10 cellular contexts compared by ENCODE assay signal in the genomic region with DNA sequence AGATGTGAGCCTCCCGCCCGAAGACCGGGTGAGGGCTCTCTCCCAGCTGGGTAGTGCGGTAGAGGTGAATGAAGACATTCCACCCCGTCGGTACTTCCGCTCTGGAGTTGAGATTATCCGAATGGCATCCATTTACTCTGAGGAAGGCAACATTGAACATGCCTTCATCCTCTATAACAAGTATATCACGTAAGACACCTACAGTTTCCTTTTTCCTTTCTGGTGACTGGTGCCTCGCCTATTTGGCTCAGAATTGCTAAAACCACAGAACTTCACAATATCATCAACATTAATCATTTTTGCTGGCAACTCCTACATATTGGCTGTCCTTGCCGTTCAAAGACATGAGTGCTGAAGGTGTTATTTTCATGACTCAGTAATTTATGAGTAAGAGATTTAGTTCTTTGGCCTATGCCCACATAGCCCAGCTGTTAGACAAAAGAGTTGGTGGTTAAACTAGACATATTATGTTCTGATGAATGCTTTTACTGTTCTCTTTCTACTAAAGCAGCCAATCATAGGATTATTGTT. TPM values are rescaled to one million over a fixed set of nuclear protein-coding genes. Genes with fewer than 3 reads are reported as not detected.
DNase-seq lines count a peak whose midpoint lies in the region; ATAC-seq, FAIRE-seq and TF ChIP-seq lines count a peak whose summit lies in the region.
"Had no signal": no experiment of that assay in that cellular context is flagged by ENCODE, and none has a peak within 500 bp of the region (broad histone marks: within the 10 kb centered on the region; RNA-seq: fewer than 3 reads in every experiment).

No MANE protein-coding gene starts in this region.

- intact Hi-C loops in esophagus muscularis mucosa (cut with DNase I): no loop called here

- FAIRE-seq in H54 (lab: Jason Lieb, UNC): peak; percentile 93

- ATAC-seq in GM18502 (IDR thresholded peaks at IDR 0.05; ENCODE audit: poor library complexity, unreplicated experiment): no peak
- ATAC-seq in HG02571 (IDR thresholded peaks at IDR 0.05; ENCODE audit: unreplicated experiment): no peak
- ATAC-seq in HG03354 (IDR thresholded peaks at IDR 0.05; ENCODE audit: poor library complexity, severe bottlenecking, unreplicated experiment): no peak
- ATAC-seq: Panc1 had no signal

- TF ChIP-seq POLR2A in H54 (IDR thresholded peaks at IDR 0.05; ENCODE audit: low read depth, low read length) (no peak), esophagus muscularis mucosa (IDR thresholded peaks at IDR 0.05; ENCODE audit: low read depth) (no peak)

- POLR2A ChIA-PET in activated CD4-positive, alpha-beta T cell treated with anti-CD3 and anti-CD28 coated beads, Interleukin-2, amount 10 ng/mL, durations not matched to agents 7 days and 5 days (lab: Charles Lee): no interaction called here

- no peaks in the 10 kb centered on the region for H3K27me3 ChIP-seq in esophagus muscularis mucosa
- H3K27me3 ChIP-seq: heart left ventricle had no signal

- peaks cover 42% of the 10 kb centered on the region for H3K4me1 Mint-ChIP-seq in activated CD4-positive, alpha-beta T cell treated with anti-CD3 and anti-CD28 coated beads, Interleukin-2, amount 10 ng/mL, durations not matched to agents 7 days and 5 days

- peaks cover 0 to 33% (median 12%) of the 10 kb centered on the region in 4 donors for H3K36me3 ChIP-seq in esophagus muscularis mucosa

- no peak for TF ChIP-seq CTCF in esophagus muscularis mucosa (IDR thresholded peaks at IDR 0.05)

- H3K9me3 ChIP-seq in esophagus muscularis mucosa: no peaks in the 10 kb centered on the region
- H3K9me3 ChIP-seq: heart left ventricle had no signal

- peak overlapping the region; percentile 96 for H3K4me3 Mint-ChIP-seq in activated CD4-positive, alpha-beta T cell treated with anti-CD3 and anti-CD28 coated beads, Interleukin-2, amount 10 ng/mL, durations not matched to agents 7 days and 5 days

- H3K9me3 Mint-ChIP-seq in activated CD4-positive, alpha-beta T cell treated with anti-CD3 and anti-CD28 coated beads, Interleukin-2, amount 10 ng/mL, durations not matched to agents 7 days and 5 days: peaks cover 6% of the 10 kb centered on the region

- DNase-seq in H54 (ENCODE audit: insufficient read length, low spot score) (peak; percentile 41), esophagus muscularis mucosa (ENCODE audit: extremely low spot score) (no peak), DMS153 (lab: John Stamatoyannopoulos, UW) (no peak)
- DNase-seq in activated CD4-positive, alpha-beta T cell treated with anti-CD3 and anti-CD28 coated beads, Interleukin-2, amount 10 ng/mL, durations not matched to agents 7 days and 5 days: no peak
- peak; percentile 17 to 33 for DNase-seq in stimulated activated CD4-positive, alpha-beta T cell treated with anti-CD3 and anti-CD28 coated beads, Interleukin-15, amount 100 ng/mL, for 48 hours (ENCODE audit: low read depth in 2 of 2)
- DNase-seq: heart left ventricle had no signal

- no peak for TF ChIP-seq EP300 in esophagus muscularis mucosa (IDR thresholded peaks at IDR 0.05)

- H3K27ac Mint-ChIP-seq in activated CD4-positive, alpha-beta T cell treated with anti-CD3 and anti-CD28 coated beads, Interleukin-2, amount 10 ng/mL, durations not matched to agents 7 days and 5 days: peak overlapping the region; percentile 32

- peaks cover 9 to 60% (median 54%) of the 10 kb centered on the region in 4 donors for H3K4me1 ChIP-seq in esophagus muscularis mucosa

- peak overlapping the region; percentile 93 to 98 (median 96) for H3K27ac ChIP-seq in esophagus muscularis mucosa (replicated peaks in 1 of 4)

- peaks cover 34% of the 10 kb centered on the region for H3K36me3 Mint-ChIP-seq in activated CD4-positive, alpha-beta T cell treated with anti-CD3 and anti-CD28 coated beads, Interleukin-2, amount 10 ng/mL, durations not matched to agents 7 days and 5 days (ENCODE audit: low read depth)

- 75% methylated on average over 11 of the region's 11 CpGs for WGBS in esophagus muscularis mucosa

- no peaks in the 10 kb centered on the region for H3K27me3 Mint-ChIP-seq in activated CD4-positive, alpha-beta T cell treated with anti-CD3 and anti-CD28 coated beads, Interleukin-2, amount 10 ng/mL, durations not matched to agents 7 days and 5 days

- CTCF ChIA-PET in activated CD4-positive, alpha-beta T cell treated with anti-CD3 and anti-CD28 coated beads, Interleukin-2, amount 10 ng/mL, durations not matched to agents 7 days and 5 days (lab: Charles Lee): interaction anchor here (1.0 kb wide), 1 partner anchor 10 kb away, joined by 3 read pairs; no protein-coding TSS in a partner anchor

- H3K4me3 ChIP-seq in esophagus muscularis mucosa: no peak overlapping the region
- H3K4me3 ChIP-seq: heart left ventricle had no signal

RNA-seq across cellular contexts. Expression of a gene that starts 2.2 kb away (rescaled TPM):
- 10 to 100 TPM; 37.2 to 38.4 TPM for total RNA-seq in activated CD4-positive, alpha-beta T cell treated with anti-CD3 and anti-CD28 coated beads, Interleukin-2, amount 10 ng/mL, durations not matched to agents 7 days and 5 days
- total RNA-seq in esophagus muscularis mucosa: 10 to 100 TPM; 32.3 to 73.8 (median 34.1) TPM

RNA-seq across cellular contexts. Expression of a gene that starts 47.0 kb away (rescaled TPM):
- total RNA-seq in activated CD4-positive, alpha-beta T cell treated with anti-CD3 and anti-CD28 coated beads, Interleukin-2, amount 10 ng/mL, durations not matched to agents 7 days and 5 days: not detected
- not detected for total RNA-seq in esophagus muscularis mucosa
- total RNA-seq: heart left ventricle had no signal

RNA-seq across cellular contexts. Expression of a gene that starts 51.0 kb away (rescaled TPM):
- total RNA-seq in activated CD4-positive, alpha-beta T cell treated with anti-CD3 and anti-CD28 coated beads, Interleukin-2, amount 10 ng/mL, durations not matched to agents 7 days and 5 days: 10 to 100 TPM; 28.7 to 29.4 TPM
- total RNA-seq in esophagus muscularis mucosa: 10 to 100 TPM; 15.2 to 22.4 (median 18.7) TPM

Comparison
In these comparisons a context has a peak if more than half of its experiments do, and no peak if none do; other contexts are left out.
1. DNase-seq: peak in H54 (single experiment) and stimulated activated CD4-positive, alpha-beta T cell treated with anti-CD3 and anti-CD28 coated beads, Interleukin-15, amount 100 ng/mL, for 48 hours (2 of 2); none in activated CD4-positive, alpha-beta T cell treated with anti-CD3 and anti-CD28 coated beads, Interleukin-2, amount 10 ng/mL, durations not matched to agents 7 days and 5 days (single experiment), esophagus muscularis mucosa (single experiment) and DMS153 (single experiment).